Comparison of ENCODE assay signal across 1 cellular context in the genomic region with DNA sequence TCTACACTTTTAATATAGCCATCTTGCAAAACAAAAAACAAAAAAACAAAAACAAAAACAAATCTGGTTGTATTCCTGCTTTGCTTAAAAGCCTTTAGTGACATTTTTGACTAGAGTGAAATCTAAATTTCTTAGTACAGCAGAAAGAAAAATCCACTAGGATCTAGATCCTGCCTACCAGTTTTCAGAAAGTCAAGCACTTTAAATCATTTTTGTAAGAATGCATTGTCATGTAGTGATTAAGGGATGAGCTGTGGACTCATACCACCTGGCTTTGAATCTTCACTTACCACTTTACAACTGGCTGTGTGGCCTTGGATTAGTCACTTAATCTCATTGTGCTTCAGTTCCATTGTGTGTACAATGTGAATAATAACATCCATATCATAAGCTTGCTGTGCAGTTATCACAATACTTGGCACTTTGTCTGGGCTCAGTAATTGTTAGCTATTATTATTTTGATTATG.
TF ChIP-seq lines count a peak whose summit lies in the region.

No MANE protein-coding gene starts in this region.

TF ChIP-seq in IMR-90, 13 proteins besides CTCF, POLR2A, EP300 and RAD21 (continued from another document):
- TF ChIP-seq, protein P1, sequence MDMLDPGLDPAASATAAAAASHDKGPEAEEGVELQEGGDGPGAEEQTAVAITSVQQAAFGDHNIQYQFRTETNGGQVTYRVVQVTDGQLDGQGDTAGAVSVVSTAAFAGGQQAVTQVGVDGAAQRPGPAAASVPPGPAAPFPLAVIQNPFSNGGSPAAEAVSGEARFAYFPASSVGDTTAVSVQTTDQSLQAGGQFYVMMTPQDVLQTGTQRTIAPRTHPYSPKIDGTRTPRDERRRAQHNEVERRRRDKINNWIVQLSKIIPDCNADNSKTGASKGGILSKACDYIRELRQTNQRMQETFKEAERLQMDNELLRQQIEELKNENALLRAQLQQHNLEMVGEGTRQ (IDR thresholded peaks at IDR 0.05; ENCODE audit: low read depth, low read length) = no peak
- TF ChIP-seq RCOR1 (IDR thresholded peaks at IDR 0.05; ENCODE audit: insufficient replicate concordance, low read length) (no peak), MAFK (IDR thresholded peaks at IDR 0.05; ENCODE audit: low read depth, low read length) (no peak), CHD1 (IDR thresholded peaks at IDR 0.05; ENCODE audit: low read depth, low read length) (no peak), FOS (IDR thresholded peaks at IDR 0.05; ENCODE audit: low read depth, low read length) (no peak), SMC3 (IDR thresholded peaks at IDR 0.05; ENCODE audit: low read depth, low read length) (no peak), MAZ (IDR thresholded peaks at IDR 0.05; ENCODE audit: borderline replicate concordance, low read depth, low read length) (no peak), CEBPB (IDR thresholded peaks at IDR 0.05; ENCODE audit: low read depth, low read length) (no peak), MXI1 (IDR thresholded peaks at IDR 0.05; ENCODE audit: borderline replicate concordance, low read depth, low read length) (no peak), RFX5 (IDR thresholded peaks at IDR 0.05; ENCODE audit: low read depth, low read length) (no peak), NFE2L2 (IDR thresholded peaks at IDR 0.05; ENCODE audit: low read depth, low read length) (no peak)
- TF ChIP-seq, protein P2, sequence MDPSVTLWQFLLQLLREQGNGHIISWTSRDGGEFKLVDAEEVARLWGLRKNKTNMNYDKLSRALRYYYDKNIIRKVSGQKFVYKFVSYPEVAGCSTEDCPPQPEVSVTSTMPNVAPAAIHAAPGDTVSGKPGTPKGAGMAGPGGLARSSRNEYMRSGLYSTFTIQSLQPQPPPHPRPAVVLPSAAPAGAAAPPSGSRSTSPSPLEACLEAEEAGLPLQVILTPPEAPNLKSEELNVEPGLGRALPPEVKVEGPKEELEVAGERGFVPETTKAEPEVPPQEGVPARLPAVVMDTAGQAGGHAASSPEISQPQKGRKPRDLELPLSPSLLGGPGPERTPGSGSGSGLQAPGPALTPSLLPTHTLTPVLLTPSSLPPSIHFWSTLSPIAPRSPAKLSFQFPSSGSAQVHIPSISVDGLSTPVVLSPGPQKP (IDR thresholded peaks at IDR 0.05; ENCODE audit: borderline replicate concordance, low read depth, low read length) = no peak
